Comparison of ENCODE assay signal across 8 cellular contexts in genomic region chr2:171522804-171523338, GRCh38. TPM values are rescaled to one million over a fixed set of nuclear protein-coding genes. Genes with fewer than 3 reads are reported as not detected.
DNase-seq lines count a peak whose midpoint lies in the region; ATAC-seq lines count a peak whose summit lies in the region.

No MANE protein-coding gene starts in this region.

- H3K9me3 ChIP-seq in HUES64 (ENCODE audit: insufficient read depth, low read depth, low read length), result no peaks in the 10 kb centered on the region

- under 1% methylated on average over 55 of the region's 55 CpGs for WGBS in HUES64

- H3K4me3 ChIP-seq in HUES64 (ENCODE audit: low read length), result peak overlapping the region; percentile 88

- peaks cover 11% of the 10 kb centered on the region for H3K4me1 Mint-ChIP-seq in activated naive CD8-positive, alpha-beta T cell treated with anti-CD3 and anti-CD28 coated beads, Interleukin-2, amount 50 U/mL, for 24 hours

- peaks cover 50% of the 10 kb centered on the region for H3K27me3 Mint-ChIP-seq in activated naive CD8-positive, alpha-beta T cell treated with anti-CD3 and anti-CD28 coated beads, Interleukin-2, amount 50 U/mL, for 24 hours

- no peaks in the 10 kb centered on the region for H3K9me3 Mint-ChIP-seq in activated naive CD8-positive, alpha-beta T cell treated with anti-CD3 and anti-CD28 coated beads, Interleukin-2, amount 50 U/mL, for 24 hours

- H3K4me1 ChIP-seq in HUES64 (ENCODE audit: insufficient read depth, low read length), result peaks cover 23% of the 10 kb centered on the region

- H3K36me3 ChIP-seq in HUES64 (ENCODE audit: insufficient read depth, low read length), result no peaks in the 10 kb centered on the region

- no peaks in the 10 kb centered on the region for H3K36me3 Mint-ChIP-seq in activated naive CD8-positive, alpha-beta T cell treated with anti-CD3 and anti-CD28 coated beads, Interleukin-2, amount 50 U/mL, for 24 hours (ENCODE audit: low read depth)

- peak; percentile 20 for DNase-seq in CD1c-positive myeloid dendritic cell (ENCODE audit: extremely low spot score)
- peak; percentile 29 for DNase-seq in activated naive CD8-positive, alpha-beta T cell treated with anti-CD3 and anti-CD28 coated beads, Interleukin-2, amount 50 U/mL, for 24 hours
- peak; percentile 64 for DNase-seq in left ventricle myocardium superior
- peak; percentile 86 for DNase-seq in posterior vena cava (ENCODE audit: low spot score)
- no peak for DNase-seq in NCI-H774 (lab: John Stamatoyannopoulos, UW)
- DNase-seq in SW 1271 (lab: John Stamatoyannopoulos, UW), result no peak

- peaks cover 5% of the 10 kb centered on the region; the same call in 1 of the 2 replicates for H3K27me3 ChIP-seq in HUES64 (ENCODE audit: insufficient read depth, low read length)

- H3K4me3 Mint-ChIP-seq in activated naive CD8-positive, alpha-beta T cell treated with anti-CD3 and anti-CD28 coated beads, Interleukin-2, amount 50 U/mL, for 24 hours, result peak overlapping the region; percentile 81

- ATAC-seq in GM19328 (IDR thresholded peaks at IDR 0.05; ENCODE audit: unreplicated experiment), result peak; percentile 33
- peak; percentile 37 for ATAC-seq in activated naive CD8-positive, alpha-beta T cell treated with anti-CD3 and anti-CD28 coated beads, Interleukin-2, amount 50 U/mL, for 24 hours
- ATAC-seq in left ventricle myocardium superior, result peak; percentile 51

- peak overlapping the region; percentile 59 for H3K27ac Mint-ChIP-seq in activated naive CD8-positive, alpha-beta T cell treated with anti-CD3 and anti-CD28 coated beads, Interleukin-2, amount 50 U/mL, for 24 hours

- peak overlapping the region; percentile 84 for H3K9ac ChIP-seq in HUES64 (ENCODE audit: low read depth, low read length)

- intact Hi-C loops in left ventricle myocardium superior (cut with micrococcal nuclease) (loop anchor here (10.0 kb wide), 1 partner anchor 88 kb away; the partner anchor contains the start of genes DCAF17 and METTL8), posterior vena cava (cut with DNase I) (no loop called here)

- H3K27ac ChIP-seq in HUES64 (ENCODE audit: low read depth, low read length), result peak overlapping the region; percentile 71

RNA-seq across cellular contexts. Expression of gene CYBRD1, which starts 0.6 kb away (rescaled TPM):
- polyA plus RNA-seq in HUES64 (2013, experiment 1 of 2), result 5.1 TPM
- polyA plus RNA-seq in HUES64 (2013, experiment 2 of 2), result 5.3 TPM
- total RNA-seq in left ventricle myocardium superior (55.0 TPM), posterior vena cava (100 to 1,000 TPM; 212 to 296 TPM)

Comparison
In these comparisons a context has a peak if more than half of its experiments do, and no peak if none do; other contexts are left out.
1. DNase-seq: peak in CD1c-positive myeloid dendritic cell (single experiment), activated naive CD8-positive, alpha-beta T cell treated with anti-CD3 and anti-CD28 coated beads, Interleukin-2, amount 50 U/mL, for 24 hours (single experiment), left ventricle myocardium superior (single experiment) and posterior vena cava (single experiment); none in NCI-H774 (single experiment) and SW 1271 (0 of 2).
2. Peak in every context shown above with its lines, with median percentiles within 50 percentile points of each other: ATAC-seq.